18 cellular contexts compared by ENCODE assay signal in genomic region chr3:190972196-190972595, GRCh38.
"Had no signal": no experiment of that assay in that cellular context is flagged by ENCODE, and none has a peak within 500 bp of the region (broad histone marks: within the 10 kb centered on the region; RNA-seq: fewer than 3 reads in every experiment).

No MANE protein-coding gene starts in this region.

- DNase-seq: KBM-7, MV-4-11, NCI-H1048, NCI-H1105, NCI-H1417, NCI-H1436 treated with DMSO at 0.1 percent for 48 hours, NCI-H1694, NCI-H1930, NCI-H2081, NCI-H2107, NCI-H2227 treated with DMSO at 0.1 percent for 48 hours, NCI-H524, NCI-H774, SHP77 treated with DMSO at 0.1 percent for 48 hours had no signal

- H3K4me3 ChIP-seq: SJCRH30 had no signal

- ATAC-seq: Panc1, SK-N-SH treated with all-trans-retinoic acid at 6 μM for 48 hours had no signal

- H3K27ac ChIP-seq: RWPE1 had no signal

- H3K36me3 ChIP-seq: SJCRH30 had no signal

- H3K27me3 ChIP-seq: SJCRH30 had no signal

- H3K9me3 ChIP-seq: SJCRH30 had no signal
